In genomic region chr6:29564875-29565274, GRCh38 we compare ENCODE assay signal across 31 cellular contexts. TPM values are rescaled to one million over a fixed set of nuclear protein-coding genes. Genes with fewer than 3 reads are reported as not detected.
DNase-seq lines count a peak whose midpoint lies in the region; ATAC-seq and TF ChIP-seq lines count a peak whose summit lies in the region.
"Had no signal": no experiment of that assay in that cellular context is flagged by ENCODE, and none has a peak within 500 bp of the region (broad histone marks: within the 10 kb centered on the region; RNA-seq: fewer than 3 reads in every experiment).

No MANE protein-coding gene starts in this region.

- H3K27ac Mint-ChIP-seq in T-helper 2 cell treated with Interferon-gamma antibody and Interleukin-4, amounts not matched to agents 5 μg/mL and 100 μg/mL, for 36 hours: no peak overlapping the region
- H3K27ac Mint-ChIP-seq in effector memory CD8-positive, alpha-beta T cell: no peak overlapping the region
- H3K27ac Mint-ChIP-seq: activated CD4-positive, alpha-beta memory T cell treated with anti-CD3 and anti-CD28 coated beads for 36 hours; activated naive CD4-positive, alpha-beta T cell treated with anti-CD3 and anti-CD28 coated beads for 36 hours; activated T-helper 1 cell treated with anti-CD3 and anti-CD28 coated beads, Interleukin-12 subunit alpha, Interleukin-12 subunit beta, Interleukin-2, Interleukin-4 antibody, amounts not matched to agents 30 ng/mL and 10 ng/mL and 1 ng/mL, durations not matched to agents 14 hours and 24 hours and 36 hours; brain; natural killer cell treated with Interleukin-12 subunit alpha and Interleukin-12 subunit beta and Interleukin-15 and Interleukin-18, amount 100 ng/mL, for 72 hours had no signal

- peak; percentile 4 for DNase-seq in A172 (ENCODE audit: low spot score)
- peak; percentile 35 for DNase-seq in GM13977 (ENCODE audit: low spot score)
- DNase-seq in brain microvascular endothelial cell: peak; percentile 7
- DNase-seq in T-helper 2 cell treated with Interferon-gamma antibody and Interleukin-4, amounts not matched to agents 5 μg/mL and 100 μg/mL, for 36 hours (ENCODE audit: low spot score): no peak
- no peak for DNase-seq in mesenteric fat pad (ENCODE audit: low spot score)
- no peak for DNase-seq in GM19240 (ENCODE audit: insufficient read length, low spot score)
- no peak for DNase-seq in effector memory CD8-positive, alpha-beta T cell
- DNase-seq: activated CD4-positive, alpha-beta memory T cell treated with anti-CD3 and anti-CD28 coated beads for 36 hours; activated CD4-positive, CD25-positive, alpha-beta regulatory T cell treated with anti-CD3 and anti-CD28 coated beads, Interleukin-2, amount 50 U/mL, for 72 hours; activated CD8-positive, alpha-beta memory T cell treated with anti-CD3 and anti-CD28 coated beads, Interleukin-2, amount 50 U/mL, for 4 hours; activated naive CD4-positive, alpha-beta T cell treated with anti-CD3 and anti-CD28 coated beads for 36 hours; BE2C; effector CD4-positive, alpha-beta T cell; glutamatergic neuron; NCI-H1105; NCI-H1930; NCI-H69; SJCRH30; stomach; T-helper 1 cell; tibial artery had no signal

- H3K9me3 Mint-ChIP-seq in T-helper 2 cell treated with Interferon-gamma antibody and Interleukin-4, amounts not matched to agents 5 μg/mL and 100 μg/mL, for 36 hours: no peaks in the 10 kb centered on the region
- no peaks in the 10 kb centered on the region for H3K9me3 Mint-ChIP-seq in effector memory CD8-positive, alpha-beta T cell
- H3K9me3 Mint-ChIP-seq: activated CD4-positive, alpha-beta memory T cell treated with anti-CD3 and anti-CD28 coated beads for 36 hours; activated naive CD4-positive, alpha-beta T cell treated with anti-CD3 and anti-CD28 coated beads for 36 hours; activated T-helper 1 cell treated with anti-CD3 and anti-CD28 coated beads, Interleukin-12 subunit alpha, Interleukin-12 subunit beta, Interleukin-2, Interleukin-4 antibody, amounts not matched to agents 30 ng/mL and 10 ng/mL and 1 ng/mL, durations not matched to agents 14 hours and 24 hours and 36 hours; brain; natural killer cell treated with Interleukin-12 subunit alpha and Interleukin-12 subunit beta and Interleukin-15 and Interleukin-18, amount 100 ng/mL, for 72 hours had no signal

- H3K27me3 ChIP-seq in brain microvascular endothelial cell (replicated peaks): no peaks in the 10 kb centered on the region
- H3K27me3 ChIP-seq: SJCRH30 had no signal

- peaks cover 32% of the 10 kb centered on the region for H3K27me3 Mint-ChIP-seq in T-helper 2 cell treated with Interferon-gamma antibody and Interleukin-4, amounts not matched to agents 5 μg/mL and 100 μg/mL, for 36 hours (ENCODE audit: low read depth)
- H3K27me3 Mint-ChIP-seq in effector memory CD8-positive, alpha-beta T cell: peaks cover 63 to 66% of the 10 kb centered on the region in 2 donors

- in situ Hi-C loops in GM13977 (cut with MboI; ENCODE audit: low pct_unique_long_range_greater_than_20kb, low sequenced_read_pairs, unreplicated experiment) (no loop called here), brain microvascular endothelial cell (cut with HindIII; ENCODE audit: low pct_ligation_motif_present, low sequenced_read_pairs) (no loop called here)

- TF ChIP-seq CTCF in GM13977 (IDR thresholded peaks at IDR 0.05; ENCODE audit: extremely low read depth, insufficient read depth, missing control alignments): no peak
- TF ChIP-seq CTCF in brain microvascular endothelial cell (IDR thresholded peaks at IDR 0.05; ENCODE audit: low read depth, low read length, missing control alignments): no peak

- ATAC-seq in HG03442 (IDR thresholded peaks at IDR 0.05; ENCODE audit: unreplicated experiment): peak; percentile 45
- ATAC-seq in effector memory CD8-positive, alpha-beta T cell (replicated peaks): no peak
- ATAC-seq: natural killer cell treated with Interleukin-12 subunit alpha and Interleukin-12 subunit beta and Interleukin-15 and Interleukin-18, amount 100 ng/mL, for 72 hours had no signal

- H3K36me3 Mint-ChIP-seq in T-helper 2 cell treated with Interferon-gamma antibody and Interleukin-4, amounts not matched to agents 5 μg/mL and 100 μg/mL, for 36 hours (ENCODE audit: low read depth): no peaks in the 10 kb centered on the region
- H3K36me3 Mint-ChIP-seq in effector memory CD8-positive, alpha-beta T cell (ENCODE audit: insufficient read depth): no peaks in the 10 kb centered on the region
- H3K36me3 Mint-ChIP-seq: activated CD4-positive, alpha-beta memory T cell treated with anti-CD3 and anti-CD28 coated beads for 36 hours; brain; natural killer cell treated with Interleukin-12 subunit alpha and Interleukin-12 subunit beta and Interleukin-15 and Interleukin-18, amount 100 ng/mL, for 72 hours had no signal

- H3K4me3 ChIP-seq in brain microvascular endothelial cell (ENCODE audit: low read depth, low read length): no peak overlapping the region
- H3K4me3 ChIP-seq: SJCRH30, stomach, tibial artery had no signal

- H3K4me3 Mint-ChIP-seq in T-helper 2 cell treated with Interferon-gamma antibody and Interleukin-4, amounts not matched to agents 5 μg/mL and 100 μg/mL, for 36 hours: no peak overlapping the region
- no peak overlapping the region for H3K4me3 Mint-ChIP-seq in effector memory CD8-positive, alpha-beta T cell
- H3K4me3 Mint-ChIP-seq: activated CD4-positive, alpha-beta memory T cell treated with anti-CD3 and anti-CD28 coated beads for 36 hours; activated naive CD4-positive, alpha-beta T cell treated with anti-CD3 and anti-CD28 coated beads for 36 hours; activated T-helper 1 cell treated with anti-CD3 and anti-CD28 coated beads, Interleukin-12 subunit alpha, Interleukin-12 subunit beta, Interleukin-2, Interleukin-4 antibody, amounts not matched to agents 30 ng/mL and 10 ng/mL and 1 ng/mL, durations not matched to agents 14 hours and 24 hours and 36 hours; brain; natural killer cell treated with Interleukin-12 subunit alpha and Interleukin-12 subunit beta and Interleukin-15 and Interleukin-18, amount 100 ng/mL, for 72 hours had no signal

- H3K36me3 ChIP-seq in brain microvascular endothelial cell (replicated peaks): no peaks in the 10 kb centered on the region
- H3K36me3 ChIP-seq: BE2C, SJCRH30, stomach, tibial artery had no signal

- H3K27ac ChIP-seq in brain microvascular endothelial cell: no peak overlapping the region
- H3K27ac ChIP-seq: SJCRH30, stomach, tibial artery had no signal

- H3K4me1 Mint-ChIP-seq in T-helper 2 cell treated with Interferon-gamma antibody and Interleukin-4, amounts not matched to agents 5 μg/mL and 100 μg/mL, for 36 hours (ENCODE audit: low read depth): peaks cover 1% of the 10 kb centered on the region
- peaks cover 0 to 4% of the 10 kb centered on the region in 2 donors for H3K4me1 Mint-ChIP-seq in effector memory CD8-positive, alpha-beta T cell (ENCODE audit: low read depth in 2 of 2)
- H3K4me1 Mint-ChIP-seq: brain had no signal

RNA-seq across cellular contexts. Expression of gene UBD, which starts 5.3 kb away (rescaled TPM):
- not detected in 2 replicates for total RNA-seq in A172 (2014; rRNA removed; shearing (Covaris generic))
- total RNA-seq in mesenteric fat pad: not detected
- total RNA-seq: mononuclear cell, SJCRH30 had no signal

RNA-seq across cellular contexts. Expression of gene OR2H2, which starts 20.0 kb away (rescaled TPM):
- not detected in 2 replicates for total RNA-seq in A172 (2014; rRNA removed; shearing (Covaris generic))
- not detected for total RNA-seq in mesenteric fat pad
- total RNA-seq: activated CD4-positive, alpha-beta memory T cell treated with anti-CD3 and anti-CD28 coated beads for 36 hours; activated naive CD4-positive, alpha-beta T cell treated with anti-CD3 and anti-CD28 coated beads for 36 hours; activated T-helper 1 cell treated with anti-CD3 and anti-CD28 coated beads, Interleukin-12 subunit alpha, Interleukin-12 subunit beta, Interleukin-2, Interleukin-4 antibody, amounts not matched to agents 30 ng/mL and 10 ng/mL and 1 ng/mL, durations not matched to agents 14 hours and 24 hours and 36 hours; epithelial cell of proximal tubule; kidney epithelial cell; lower leg skin; natural killer cell treated with Interleukin-12 subunit alpha and Interleukin-12 subunit beta and Interleukin-15 and Interleukin-18, amount 100 ng/mL, for 72 hours; omental fat pad; SJCRH30; skeletal muscle tissue; stomach had no signal

Comparison
In these comparisons a context has a peak if more than half of its experiments do, and no peak if none do; other contexts are left out.
1. DNase-seq: peak in A172 (single experiment), GM13977 (single experiment) and brain microvascular endothelial cell (single experiment); none in T-helper 2 cell treated with Interferon-gamma antibody and Interleukin-4, amounts not matched to agents 5 μg/mL and 100 μg/mL, for 36 hours (single experiment), mesenteric fat pad (single experiment), GM19240 (single experiment) and effector memory CD8-positive, alpha-beta T cell (0 of 3).